Comparison of ENCODE assay signal across 11 cellular contexts in genomic region chr20:31664696-31665354, GRCh38. TPM values are rescaled to one million over a fixed set of nuclear protein-coding genes. Genes with fewer than 3 reads are reported as not detected.
DNase-seq lines count a peak whose midpoint lies in the region; ATAC-seq lines count a peak whose summit lies in the region.
"Had no signal": no experiment of that assay in that cellular context is flagged by ENCODE, and none has a peak within 500 bp of the region (broad histone marks: within the 10 kb centered on the region; RNA-seq: fewer than 3 reads in every experiment).

No MANE protein-coding gene starts in this region.

- no peak for ATAC-seq in activated T-helper 17 cell treated with anti-CD3 and anti-CD28 coated beads, Interleukin-2, amount 50 U/mL, for 72 hours (replicated peaks)
- ATAC-seq in left colon (peak; percentile 20), HG02623 (IDR thresholded peaks at IDR 0.05; ENCODE audit: unreplicated experiment) (no peak), GM21528 (IDR thresholded peaks at IDR 0.05; ENCODE audit: low FRiP score, unreplicated experiment) (no peak)

- intact Hi-C loops in left colon (cut with DNase I, micrococcal nuclease), result loop anchor here (5.0 to 10.0 kb wide), 2 partner anchors 57 to 60 kb away; partner anchors contain the start of gene BCL2L1 (in 2 of the 2)

- no peak overlapping the region for H3K4me3 ChIP-seq in subcutaneous abdominal adipose tissue (ENCODE audit: low read depth in 1 of 5, low read length in 5 of 5)

- H3K9ac ChIP-seq in subcutaneous abdominal adipose tissue (ENCODE audit: low read length in 5 of 5), result peak overlapping the region; percentile 10 to 57 (median 37)
- H3K9ac ChIP-seq: parathyroid adenoma had no signal

- H3K27ac ChIP-seq in subcutaneous abdominal adipose tissue (ENCODE audit: low read depth, low read length), result peak overlapping the region; percentile 82
- H3K27ac ChIP-seq: parathyroid adenoma had no signal

- H3K27ac Mint-ChIP-seq in activated T-helper 17 cell treated with anti-CD3 and anti-CD28 coated beads, Interleukin-2, amount 50 U/mL, for 72 hours, result peak overlapping the region; percentile 84

- H3K27me3 Mint-ChIP-seq in activated T-helper 17 cell treated with anti-CD3 and anti-CD28 coated beads, Interleukin-2, amount 50 U/mL, for 72 hours, result no peaks in the 10 kb centered on the region

- peaks cover 0 to 26% (median 19%) of the 10 kb centered on the region in 5 donors for H3K36me3 ChIP-seq in subcutaneous abdominal adipose tissue (ENCODE audit: control insufficient read depth in 5 of 5, insufficient read depth in 5 of 5, low read length in 5 of 5)

- no peaks in the 10 kb centered on the region for H3K27me3 ChIP-seq in subcutaneous abdominal adipose tissue (ENCODE audit: control insufficient read depth in 5 of 5, insufficient read depth in 4 of 5, low read length in 5 of 5)

- peaks cover 94% of the 10 kb centered on the region for H3K36me3 Mint-ChIP-seq in activated T-helper 17 cell treated with anti-CD3 and anti-CD28 coated beads, Interleukin-2, amount 50 U/mL, for 72 hours (ENCODE audit: low read depth)

- no peak overlapping the region for H3K4me3 Mint-ChIP-seq in activated T-helper 17 cell treated with anti-CD3 and anti-CD28 coated beads, Interleukin-2, amount 50 U/mL, for 72 hours

- H3K9me3 ChIP-seq in subcutaneous abdominal adipose tissue (ENCODE audit: control insufficient read depth in 5 of 5, low read length in 5 of 5), result no peaks in the 10 kb centered on the region

- DNase-seq in NCI-H2196 (lab: John Stamatoyannopoulos, UW; ENCODE audit: unreplicated experiment), result peak; percentile 23
- no peak for DNase-seq in NCI-H2196 treated with DMSO at 0.1 percent for 48 hours (lab: John Stamatoyannopoulos, UW; ENCODE audit: unreplicated experiment)
- DNase-seq in left colon, result peak; percentile 57 to 66
- no peak for DNase-seq in NCI-H2029 treated with DMSO at 0.1 percent for 48 hours (lab: John Stamatoyannopoulos, UW)
- DNase-seq: activated effector memory CD4-positive, alpha-beta T cell treated with anti-CD3 and anti-CD28 coated beads, Interleukin-2, amount 50 U/mL, for 16 hours had no signal

- no peaks in the 10 kb centered on the region for H3K9me3 Mint-ChIP-seq in activated T-helper 17 cell treated with anti-CD3 and anti-CD28 coated beads, Interleukin-2, amount 50 U/mL, for 72 hours

- H3K4me1 ChIP-seq in subcutaneous abdominal adipose tissue (ENCODE audit: control insufficient read depth in 5 of 5, insufficient read depth in 5 of 5, low read length in 5 of 5), result peaks cover 30 to 73% (median 68%) of the 10 kb centered on the region in 5 donors
- H3K4me1 ChIP-seq: parathyroid adenoma had no signal

- peaks cover 45% of the 10 kb centered on the region for H3K4me1 Mint-ChIP-seq in activated T-helper 17 cell treated with anti-CD3 and anti-CD28 coated beads, Interleukin-2, amount 50 U/mL, for 72 hours

RNA-seq across cellular contexts. Expression of gene COX4I2, which starts 27.1 kb away (rescaled TPM):
- total RNA-seq in activated T-helper 17 cell treated with anti-CD3 and anti-CD28 coated beads, Interleukin-2, amount 50 U/mL, for 72 hours, result not detected
- total RNA-seq in left colon, result under 1 TPM in 1 of 2 donors, not detected in 1; 0.67 TPM
- total RNA-seq: LHCN-M2 had no signal

RNA-seq across cellular contexts. Expression of gene BCL2L1, which starts 57.8 kb away (rescaled TPM):
- 100 to 1,000 TPM in 1 of 2 donors, 10 to 100 TPM in 1; 86.7 to 134 TPM for total RNA-seq in activated T-helper 17 cell treated with anti-CD3 and anti-CD28 coated beads, Interleukin-2, amount 50 U/mL, for 72 hours
- total RNA-seq in left colon, result 10 to 100 TPM; 84.8 to 89.0 TPM

RNA-seq across cellular contexts. Expression of gene ID1, which starts 59.7 kb away (rescaled TPM):
- 1 to 10 TPM; 2.9 to 5.3 TPM for total RNA-seq in activated T-helper 17 cell treated with anti-CD3 and anti-CD28 coated beads, Interleukin-2, amount 50 U/mL, for 72 hours
- 100 to 1,000 TPM; 298 to 363 TPM for total RNA-seq in left colon

Comparison
In these comparisons a context has a peak if more than half of its experiments do, and no peak if none do; other contexts are left out.
1. DNase-seq: peak in NCI-H2196 (single experiment) and left colon (2 of 2); none in NCI-H2196 treated with DMSO at 0.1 percent for 48 hours (single experiment) and NCI-H2029 treated with DMSO at 0.1 percent for 48 hours (single experiment).
2. RNA of gene ID1, which starts 59.7 kb away (total RNA-seq): 298 to 363 TPM in left colon; 2.9 to 5.3 TPM in activated T-helper 17 cell treated with anti-CD3 and anti-CD28 coated beads, Interleukin-2, amount 50 U/mL, for 72 hours; every median in the first group is over 10 times any median in the second.